Comparison of ENCODE assay signal across 8 cellular contexts in the genomic region with DNA sequence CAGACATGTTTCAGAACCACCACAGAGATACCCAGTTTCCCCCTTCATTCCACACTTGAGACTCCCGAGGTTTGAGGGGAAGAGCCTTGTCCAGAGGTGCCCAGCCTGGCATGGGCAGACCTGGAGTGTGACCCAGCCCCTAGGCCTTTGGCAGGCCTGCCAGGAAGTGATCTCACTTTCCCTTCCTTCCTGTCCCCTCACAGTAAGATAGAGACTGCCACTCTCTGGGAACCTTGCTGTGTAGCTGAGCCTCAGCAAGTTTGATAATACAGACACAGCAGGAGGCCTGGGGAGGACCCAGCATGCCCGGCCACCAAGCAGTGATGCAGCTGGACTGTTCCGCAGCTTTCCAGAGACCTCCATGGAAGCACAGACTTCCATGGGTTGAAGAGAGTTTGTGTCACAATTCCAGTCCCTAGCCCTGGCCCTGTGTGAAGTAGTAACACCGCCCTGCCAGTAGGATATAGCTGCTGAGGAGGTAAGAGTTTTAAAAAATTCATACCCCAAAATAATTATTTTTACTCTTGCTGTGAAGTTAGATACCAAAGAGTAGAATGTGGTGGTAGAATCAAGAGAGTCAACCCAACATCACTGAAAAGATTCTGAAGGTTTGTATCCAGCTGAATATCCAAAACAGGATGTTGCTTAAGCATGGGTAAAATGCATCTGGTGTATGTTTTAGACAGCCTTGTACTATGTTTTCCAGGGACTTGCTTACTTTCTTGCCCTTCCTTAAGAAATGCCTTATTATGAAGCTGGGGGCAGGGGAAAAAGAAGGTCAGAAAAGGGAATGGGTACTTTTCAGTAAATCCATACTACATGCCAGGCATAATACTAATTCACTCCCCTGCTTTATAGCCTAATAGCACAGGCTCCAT. TPM values are rescaled to one million over a fixed set of nuclear protein-coding genes. Genes with fewer than 3 reads are reported as not detected.
A peak's percentile ranks its signal among the peaks of the same experiment; 100 is the strongest.
DNase-seq lines count a peak whose midpoint lies in the region; ATAC-seq and TF ChIP-seq lines count a peak whose summit lies in the region.

No MANE protein-coding gene starts in this region.

- H3K27me3 Mint-ChIP-seq in activated naive CD4-positive, alpha-beta T cell treated with anti-CD3 and anti-CD28 coated beads, Interleukin-2, amount 50 U/mL, for 24 hours: no peaks in the 10 kb centered on the region
- H3K27me3 Mint-ChIP-seq in stimulated activated naive B cell treated with anti-CD40 and anti-IgM and Interleukin-4, amounts not matched to agents 10 μg/mL and 1 μg/mL and 100 μg/mL, for 72 hours: no peaks in the 10 kb centered on the region

- TF ChIP-seq CTCF in fibroblast of the aortic adventitia (IDR thresholded peaks at IDR 0.05; ENCODE audit: insufficient read depth, low read length): peak; percentile 17

- H3K9ac ChIP-seq in SK-N-MC (ENCODE audit: insufficient read length): peak overlapping the region; percentile 49

- H3K27ac Mint-ChIP-seq in activated naive CD4-positive, alpha-beta T cell treated with anti-CD3 and anti-CD28 coated beads, Interleukin-2, amount 50 U/mL, for 24 hours: no peak overlapping the region
- peak overlapping the region; percentile 96 for H3K27ac Mint-ChIP-seq in stimulated activated naive B cell treated with anti-CD40 and anti-IgM and Interleukin-4, amounts not matched to agents 10 μg/mL and 1 μg/mL and 100 μg/mL, for 72 hours

- no peaks in the 10 kb centered on the region for H3K36me3 ChIP-seq in SK-N-MC (ENCODE audit: insufficient read depth, low read length)

- no peaks in the 10 kb centered on the region for H3K9me3 ChIP-seq in SK-N-MC (ENCODE audit: low read depth, low read length)

- H3K4me3 ChIP-seq in SK-N-MC: peak overlapping the region; percentile 26; the same call in 1 of the 2 replicates
- H3K4me3 ChIP-seq in fibroblast of the aortic adventitia (ENCODE audit: low read depth, low read length): no peak overlapping the region

- H3K4me3 Mint-ChIP-seq in activated naive CD4-positive, alpha-beta T cell treated with anti-CD3 and anti-CD28 coated beads, Interleukin-2, amount 50 U/mL, for 24 hours: peak overlapping the region; percentile 55
- H3K4me3 Mint-ChIP-seq in stimulated activated naive B cell treated with anti-CD40 and anti-IgM and Interleukin-4, amounts not matched to agents 10 μg/mL and 1 μg/mL and 100 μg/mL, for 72 hours: peak overlapping the region; percentile 84 to 87

- peaks cover 3% of the 10 kb centered on the region for H3K36me3 Mint-ChIP-seq in activated naive CD4-positive, alpha-beta T cell treated with anti-CD3 and anti-CD28 coated beads, Interleukin-2, amount 50 U/mL, for 24 hours
- peaks cover 30 to 50% of the 10 kb centered on the region in 2 donors for H3K36me3 Mint-ChIP-seq in stimulated activated naive B cell treated with anti-CD40 and anti-IgM and Interleukin-4, amounts not matched to agents 10 μg/mL and 1 μg/mL and 100 μg/mL, for 72 hours

- peaks cover 29% of the 10 kb centered on the region for H3K4me1 Mint-ChIP-seq in activated naive CD4-positive, alpha-beta T cell treated with anti-CD3 and anti-CD28 coated beads, Interleukin-2, amount 50 U/mL, for 24 hours
- H3K4me1 Mint-ChIP-seq in stimulated activated naive B cell treated with anti-CD40 and anti-IgM and Interleukin-4, amounts not matched to agents 10 μg/mL and 1 μg/mL and 100 μg/mL, for 72 hours: peaks cover 0 to 64% of the 10 kb centered on the region in 2 donors

- H3K9me3 Mint-ChIP-seq in activated naive CD4-positive, alpha-beta T cell treated with anti-CD3 and anti-CD28 coated beads, Interleukin-2, amount 50 U/mL, for 24 hours: no peaks in the 10 kb centered on the region
- H3K9me3 Mint-ChIP-seq in stimulated activated naive B cell treated with anti-CD40 and anti-IgM and Interleukin-4, amounts not matched to agents 10 μg/mL and 1 μg/mL and 100 μg/mL, for 72 hours: no peaks in the 10 kb centered on the region

- DNase-seq in activated naive CD4-positive, alpha-beta T cell treated with Interleukin-2 at 50 U/mL for 16 hours: no peak
- DNase-seq in SK-N-MC (ENCODE audit: low read depth, low spot score) (no peak), fibroblast of the aortic adventitia (ENCODE audit: low read depth) (peak; percentile 27), NCI-H2029 (lab: John Stamatoyannopoulos, UW) (no peak), amniotic stem cell (lab: John Stamatoyannopoulos, UW) (no peak)
- no peak for DNase-seq in stimulated activated naive B cell treated with anti-CD40 and anti-IgM and Interleukin-4, amounts not matched to agents 10 μg/mL and 1 μg/mL and 100 μg/mL, for 72 hours

- H3K27ac ChIP-seq in SK-N-MC: peak overlapping the region; percentile 65

- peak; percentile 51 to 52 for ATAC-seq in stimulated activated naive B cell treated with anti-CD40 and anti-IgM and Interleukin-4, amounts not matched to agents 10 μg/mL and 1 μg/mL and 100 μg/mL, for 72 hours (replicated peaks)
- ATAC-seq in GM18909 (IDR thresholded peaks at IDR 0.05; ENCODE audit: poor library complexity, unreplicated experiment): no peak

RNA-seq across cellular contexts. Expression of gene PKIG, which starts 16.3 kb away (rescaled TPM):
- 83.2 and 134 TPM in 2 replicates for total RNA-seq in fibroblast of the aortic adventitia (ENCODE audit: low replicate concordance)

RNA-seq across cellular contexts. Expression of gene ADA, which starts 52.8 kb away (rescaled TPM):
- total RNA-seq in fibroblast of the aortic adventitia (ENCODE audit: low replicate concordance): 4.6 and 11.8 TPM in 2 replicates
